ENCODE assay signal across 10 cellular contexts in the genomic region with DNA sequence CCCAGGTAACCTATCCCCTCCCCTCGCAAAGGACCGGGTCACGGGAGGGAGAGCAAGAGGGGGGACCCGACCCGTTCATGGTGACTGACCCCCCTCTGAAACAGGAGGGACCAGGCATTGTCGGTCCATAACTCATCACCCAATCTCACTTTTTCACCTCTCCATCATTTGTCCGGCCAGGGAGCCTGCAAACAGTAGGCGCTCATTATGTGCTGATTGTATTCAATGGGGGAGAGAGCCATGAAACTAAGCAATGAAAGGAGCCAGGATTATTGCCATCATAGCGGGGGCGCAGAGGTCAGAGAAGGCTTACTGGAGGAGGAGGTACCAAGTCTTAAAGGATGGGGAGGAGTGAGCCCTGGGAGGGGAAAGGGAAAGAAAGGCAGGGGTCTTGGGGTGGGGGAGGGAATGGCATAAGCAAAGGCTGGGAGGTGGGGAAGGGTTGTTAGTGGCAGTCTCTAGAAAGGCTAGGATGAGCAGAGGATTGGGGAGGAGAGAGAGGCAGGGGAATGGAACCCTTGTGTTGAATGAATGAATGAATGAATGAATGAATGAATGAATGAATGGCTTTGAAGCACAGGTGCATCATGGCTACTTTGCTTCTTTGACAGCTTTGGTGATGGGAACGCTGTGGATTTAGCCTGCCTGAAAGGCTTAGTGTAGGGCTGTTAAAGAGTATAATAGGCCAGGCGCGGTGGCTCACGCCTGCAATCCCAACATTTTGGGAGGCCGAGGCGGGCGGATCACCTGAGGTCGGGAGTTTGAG. TPM values are rescaled to one million over a fixed set of nuclear protein-coding genes. Genes with fewer than 3 reads are reported as not detected.
DNase-seq lines count a peak whose midpoint lies in the region; ATAC-seq and TF ChIP-seq lines count a peak whose summit lies in the region.
"Had no signal": no experiment of that assay in that cellular context is flagged by ENCODE, and none has a peak within 500 bp of the region (broad histone marks: within the 10 kb centered on the region; RNA-seq: fewer than 3 reads in every experiment).

No MANE protein-coding gene starts in this region.

- H3K27me3 Mint-ChIP-seq in activated T-cell treated with anti-CD3 and anti-CD28 coated beads, Interleukin-2, amount 50 U/mL, for 4 hours (ENCODE audit: low read depth): no peaks in the 10 kb centered on the region
- H3K27me3 Mint-ChIP-seq in activated T-helper 17 cell treated with anti-CD3 and anti-CD28 coated beads, Interleukin-2, amount 50 U/mL, for 72 hours: no peaks in the 10 kb centered on the region

- H3K4me3 Mint-ChIP-seq in activated T-cell treated with anti-CD3 and anti-CD28 coated beads, Interleukin-2, amount 50 U/mL, for 4 hours: peak overlapping the region; percentile 84
- peak overlapping the region; percentile 82 for H3K4me3 Mint-ChIP-seq in activated T-helper 17 cell treated with anti-CD3 and anti-CD28 coated beads, Interleukin-2, amount 50 U/mL, for 72 hours

- ATAC-seq in activated T-cell treated with anti-CD3 and anti-CD28 coated beads, Interleukin-2, amount 50 U/mL, for 4 hours: no peak
- no peak for ATAC-seq in activated T-helper 17 cell treated with anti-CD3 and anti-CD28 coated beads, Interleukin-2, amount 50 U/mL, for 72 hours (replicated peaks)
- ATAC-seq in thoracic aorta (ENCODE audit: insufficient number of reproducible peaks, low FRiP score, low read depth): no peak
- ATAC-seq: foreskin keratinocyte had no signal

- H3K9me3 ChIP-seq in iPS-20b (ENCODE audit: insufficient read depth, low read depth, low read length) (no peaks in the 10 kb centered on the region), thoracic aorta (no peaks in the 10 kb centered on the region)

- H3K9ac ChIP-seq in iPS-20b (ENCODE audit: low read depth, low read length): no peak overlapping the region

- DNase-seq in activated T-cell treated with anti-CD3 and anti-CD28 coated beads, Interleukin-2, amount 50 U/mL, for 4 hours: no peak
- DNase-seq in activated T-cell treated with anti-CD3 and anti-CD28 coated beads, Interleukin-2, amount 50 U/mL, for 1 hour: no peak
- no peak for DNase-seq in thoracic aorta (ENCODE audit: low spot score)
- no peak for DNase-seq in HUDEP-2 (lab: John Stamatoyannopoulos, UW; ENCODE audit: unreplicated experiment in 76 of 76)
- no peak for DNase-seq in NCI-H1436 (lab: John Stamatoyannopoulos, UW)
- no peak for DNase-seq in GOT3 (lab: John Stamatoyannopoulos, UW)
- DNase-seq: AML-193, foreskin keratinocyte had no signal

- H3K4me3 ChIP-seq in iPS-20b (ENCODE audit: low read length) (peak overlapping the region; percentile 81; the same call in 1 of the 2 replicates), thoracic aorta (peak overlapping the region; percentile 87)

- TF ChIP-seq CTCF in thoracic aorta (IDR thresholded peaks at IDR 0.05): no peak

- H3K27ac Mint-ChIP-seq in activated T-helper 17 cell treated with anti-CD3 and anti-CD28 coated beads, Interleukin-2, amount 50 U/mL, for 72 hours: peak overlapping the region; percentile 63

- H3K4me1 Mint-ChIP-seq in activated T-cell treated with anti-CD3 and anti-CD28 coated beads, Interleukin-2, amount 50 U/mL, for 4 hours (ENCODE audit: low read depth): peaks cover 12% of the 10 kb centered on the region
- peaks cover 7% of the 10 kb centered on the region for H3K4me1 Mint-ChIP-seq in activated T-helper 17 cell treated with anti-CD3 and anti-CD28 coated beads, Interleukin-2, amount 50 U/mL, for 72 hours

- H3K27me3 ChIP-seq in iPS-20b (ENCODE audit: insufficient read depth, low read length) (peaks cover 32% of the 10 kb centered on the region), thoracic aorta (replicated peaks; ENCODE audit: insufficient read depth) (no peaks in the 10 kb centered on the region)
- H3K27me3 ChIP-seq: foreskin keratinocyte had no signal

- H3K27ac ChIP-seq in iPS-20b (ENCODE audit: low read length) (no peak overlapping the region), thoracic aorta (peak overlapping the region; percentile 75 to 82)

- H3K9me3 Mint-ChIP-seq in activated T-cell treated with anti-CD3 and anti-CD28 coated beads, Interleukin-2, amount 50 U/mL, for 4 hours: no peaks in the 10 kb centered on the region
- H3K9me3 Mint-ChIP-seq in activated T-helper 17 cell treated with anti-CD3 and anti-CD28 coated beads, Interleukin-2, amount 50 U/mL, for 72 hours: no peaks in the 10 kb centered on the region

- H3K36me3 ChIP-seq in iPS-20b (ENCODE audit: insufficient read depth, low read depth, low read length): no peaks in the 10 kb centered on the region; the same call in 1 of the 2 replicates
- H3K36me3 ChIP-seq in thoracic aorta: no peaks in the 10 kb centered on the region

- no peaks in the 10 kb centered on the region for H3K4me1 ChIP-seq in iPS-20b (ENCODE audit: insufficient read depth, low read length)
- peaks cover 0 to 6% of the 10 kb centered on the region in 2 donors for H3K4me1 ChIP-seq in thoracic aorta (ENCODE audit: control insufficient read depth in 1 of 2, low read depth in 2 of 2)

- peaks cover 9% of the 10 kb centered on the region for H3K36me3 Mint-ChIP-seq in activated T-cell treated with anti-CD3 and anti-CD28 coated beads, Interleukin-2, amount 50 U/mL, for 4 hours (ENCODE audit: insufficient read depth)
- peaks cover 47% of the 10 kb centered on the region for H3K36me3 Mint-ChIP-seq in activated T-helper 17 cell treated with anti-CD3 and anti-CD28 coated beads, Interleukin-2, amount 50 U/mL, for 72 hours (ENCODE audit: low read depth)

RNA-seq across cellular contexts. Expression of a gene that starts 1.4 kb away (rescaled TPM):
- 10 to 100 TPM; 20.1 to 26.8 (median 26.2) TPM for total RNA-seq in activated T-cell treated with anti-CD3 and anti-CD28 coated beads, Interleukin-2, amount 50 U/mL, for 4 hours
- 10 to 100 TPM; 52.5 to 65.0 TPM for total RNA-seq in activated T-helper 17 cell treated with anti-CD3 and anti-CD28 coated beads, Interleukin-2, amount 50 U/mL, for 72 hours
- 10 to 100 TPM; 42.5 to 56.5 TPM for total RNA-seq in thoracic aorta

RNA-seq across cellular contexts. Expression of a gene that starts 15.0 kb away (rescaled TPM):
- 10 to 100 TPM in 1 of 3 donors, 1 to 10 TPM in 2; 9.2 to 11.0 (median 9.2) TPM for total RNA-seq in activated T-cell treated with anti-CD3 and anti-CD28 coated beads, Interleukin-2, amount 50 U/mL, for 4 hours
- total RNA-seq in activated T-helper 17 cell treated with anti-CD3 and anti-CD28 coated beads, Interleukin-2, amount 50 U/mL, for 72 hours: 10 to 100 TPM in 1 of 2 donors, 1 to 10 TPM in 1; 5.7 to 47.0 TPM
- total RNA-seq in thoracic aorta: not detected

RNA-seq across cellular contexts. Expression of a gene that starts 18.7 kb away (rescaled TPM):
- total RNA-seq in activated T-cell treated with anti-CD3 and anti-CD28 coated beads, Interleukin-2, amount 50 U/mL, for 4 hours: 100 to 1,000 TPM; 479 to 497 (median 489) TPM
- 100 to 1,000 TPM; 205 to 372 TPM for total RNA-seq in activated T-helper 17 cell treated with anti-CD3 and anti-CD28 coated beads, Interleukin-2, amount 50 U/mL, for 72 hours
- total RNA-seq in thoracic aorta: 10 to 100 TPM; 14.6 to 39.0 TPM

RNA-seq across cellular contexts. Expression of a gene that starts 24.0 kb away (rescaled TPM):
- 10 to 100 TPM; 74.8 to 87.5 (median 82.6) TPM for total RNA-seq in activated T-cell treated with anti-CD3 and anti-CD28 coated beads, Interleukin-2, amount 50 U/mL, for 4 hours
- total RNA-seq in activated T-helper 17 cell treated with anti-CD3 and anti-CD28 coated beads, Interleukin-2, amount 50 U/mL, for 72 hours: 100 to 1,000 TPM; 114 to 237 TPM
- total RNA-seq in thoracic aorta: 10 to 100 TPM in 1 of 2 donors, 1 to 10 TPM in 1; 4.5 to 11.6 TPM

RNA-seq across cellular contexts. Expression of a gene that starts 32.2 kb away (rescaled TPM):
- 100 to 1,000 TPM; 503 to 538 (median 523) TPM for total RNA-seq in activated T-cell treated with anti-CD3 and anti-CD28 coated beads, Interleukin-2, amount 50 U/mL, for 4 hours
- total RNA-seq in activated T-helper 17 cell treated with anti-CD3 and anti-CD28 coated beads, Interleukin-2, amount 50 U/mL, for 72 hours: 100 to 1,000 TPM; 174 to 235 TPM
- 100 to 1,000 TPM; 194 to 212 TPM for total RNA-seq in thoracic aorta

Comparison
In these comparisons a context has a peak if more than half of its experiments do, and no peak if none do; other contexts are left out.
1. RNA of a gene that starts 18.7 kb away (total RNA-seq): 479 to 497 TPM in activated T-cell treated with anti-CD3 and anti-CD28 coated beads, Interleukin-2, amount 50 U/mL, for 4 hours and 205 to 372 TPM in activated T-helper 17 cell treated with anti-CD3 and anti-CD28 coated beads, Interleukin-2, amount 50 U/mL, for 72 hours; 14.6 to 39.0 TPM in thoracic aorta; every median in the first group is over 4 times any median in the second.